ENCODE assay signal across 38 cellular contexts in genomic region chr6:11304946-11305345, GRCh38.
"Had no signal": no experiment of that assay in that cellular context is flagged by ENCODE, and none has a peak within 500 bp of the region (broad histone marks: within the 10 kb centered on the region; RNA-seq: fewer than 3 reads in every experiment).

No MANE protein-coding gene starts in this region.

- H3K27ac Mint-ChIP-seq: activated CD4-positive, alpha-beta memory T cell treated with anti-CD3 and anti-CD28 coated beads, Interleukin-2, amount 10 ng/mL, durations not matched to agents 7 days and 5 days; activated CD4-positive, alpha-beta T cell treated with anti-CD3 and anti-CD28 coated beads for 36 hours; activated CD4-positive, alpha-beta T cell treated with anti-CD3 and anti-CD28 coated beads, Interleukin-2, amount 10 ng/mL, durations not matched to agents 7 days and 5 days; activated CD8-positive, alpha-beta memory T cell treated with anti-CD3 and anti-CD28 coated beads, Interleukin-2, amount 10 ng/mL, durations not matched to agents 7 days and 5 days; activated CD8-positive, alpha-beta T cell treated with anti-CD3 and anti-CD28 coated beads, Interleukin-2, amount 10 ng/mL, durations not matched to agents 7 days and 5 days; activated naive CD4-positive, alpha-beta T cell treated with anti-CD3 and anti-CD28 coated beads, Interleukin-2, amount 10 ng/mL, durations not matched to agents 7 days and 5 days; activated naive CD4-positive, alpha-beta T cell treated with anti-CD3 and anti-CD28 coated beads, Interleukin-2, amount 50 U/mL, for 24 hours; activated naive CD8-positive, alpha-beta T cell; activated naive CD8-positive, alpha-beta T cell treated with anti-CD3 and anti-CD28 coated beads, Interleukin-2, amount 10 ng/mL, durations not matched to agents 7 days and 5 days; activated naive CD8-positive, alpha-beta T cell treated with anti-CD3 and anti-CD28 coated beads, Interleukin-2, amount 50 U/mL, for 24 hours; activated T-cell treated with anti-CD3 and anti-CD28 coated beads, Interleukin-2, amount 50 U/mL, for 72 hours; activated T-helper 1 cell treated with anti-CD3 and anti-CD28 coated beads, Interleukin-12 subunit alpha, Interleukin-12 subunit beta, Interleukin-2, Interleukin-4 antibody, amounts not matched to agents 30 ng/mL and 10 ng/mL and 1 ng/mL, durations not matched to agents 14 hours and 24 hours and 36 hours; activated T-helper 2 cell treated with anti-CD3 and anti-CD28 coated beads, Interferon-gamma antibody, Interleukin-2, Interleukin-4, amounts not matched to agents 10 μg/mL and 5 μg/mL and 100 μg/mL, durations not matched to agents 14 hours and 24 hours and 36 hours; brain; T-helper 1 cell treated with Interleukin-12 subunit alpha and Interleukin-12 subunit beta and Interleukin-4 antibody, amounts not matched to agents 30 μg/mL and 1 μg/mL, for 36 hours; T-helper 2 cell treated with Interferon-gamma antibody and Interleukin-4, amounts not matched to agents 5 μg/mL and 100 μg/mL, for 36 hours; WTC11 had no signal

- H3K4me3 ChIP-seq: ascending aorta, cardiac muscle cell had no signal

- H3K4me3 Mint-ChIP-seq: activated CD4-positive, alpha-beta memory T cell treated with anti-CD3 and anti-CD28 coated beads, Interleukin-2, amount 10 ng/mL, durations not matched to agents 7 days and 5 days; activated CD4-positive, alpha-beta T cell treated with anti-CD3 and anti-CD28 coated beads for 36 hours; activated CD4-positive, alpha-beta T cell treated with anti-CD3 and anti-CD28 coated beads, Interleukin-2, amount 10 ng/mL, durations not matched to agents 7 days and 5 days; activated CD8-positive, alpha-beta memory T cell treated with anti-CD3 and anti-CD28 coated beads, Interleukin-2, amount 10 ng/mL, durations not matched to agents 7 days and 5 days; activated CD8-positive, alpha-beta T cell treated with anti-CD3 and anti-CD28 coated beads, Interleukin-2, amount 10 ng/mL, durations not matched to agents 7 days and 5 days; activated naive CD4-positive, alpha-beta T cell treated with anti-CD3 and anti-CD28 coated beads, Interleukin-2, amount 10 ng/mL, durations not matched to agents 7 days and 5 days; activated naive CD4-positive, alpha-beta T cell treated with anti-CD3 and anti-CD28 coated beads, Interleukin-2, amount 50 U/mL, for 24 hours; activated naive CD8-positive, alpha-beta T cell; activated naive CD8-positive, alpha-beta T cell treated with anti-CD3 and anti-CD28 coated beads, Interleukin-2, amount 10 ng/mL, durations not matched to agents 7 days and 5 days; activated naive CD8-positive, alpha-beta T cell treated with anti-CD3 and anti-CD28 coated beads, Interleukin-2, amount 50 U/mL, for 24 hours; activated T-cell treated with anti-CD3 and anti-CD28 coated beads, Interleukin-2, amount 50 U/mL, for 4 hours; activated T-cell treated with anti-CD3 and anti-CD28 coated beads, Interleukin-2, amount 50 U/mL, for 72 hours; activated T-helper 1 cell treated with anti-CD3 and anti-CD28 coated beads, Interleukin-12 subunit alpha, Interleukin-12 subunit beta, Interleukin-2, Interleukin-4 antibody, amounts not matched to agents 30 ng/mL and 10 ng/mL and 1 ng/mL, durations not matched to agents 14 hours and 24 hours and 36 hours; brain; central memory CD8-positive, alpha-beta T cell; T-helper 1 cell treated with Interleukin-12 subunit alpha and Interleukin-12 subunit beta and Interleukin-4 antibody, amounts not matched to agents 30 μg/mL and 1 μg/mL, for 36 hours; T-helper 2 cell treated with Interferon-gamma antibody and Interleukin-4, amounts not matched to agents 5 μg/mL and 100 μg/mL, for 36 hours; WTC11 had no signal

- DNase-seq: activated CD4-positive, alpha-beta memory T cell treated with anti-CD3 and anti-CD28 coated beads, Interleukin-2, amount 10 ng/mL, durations not matched to agents 7 days and 5 days; activated CD4-positive, alpha-beta T cell treated with anti-CD3 and anti-CD28 coated beads for 1 hour; activated CD4-positive, alpha-beta T cell treated with anti-CD3 and anti-CD28 coated beads for 36 hours; activated CD4-positive, alpha-beta T cell treated with anti-CD3 and anti-CD28 coated beads for 48 hours; activated CD4-positive, alpha-beta T cell treated with anti-CD3 and anti-CD28 coated beads, Interleukin-2, amount 10 ng/mL, durations not matched to agents 7 days and 5 days; activated CD4-positive, alpha-beta T cell treated with anti-CD3 and anti-CD28 coated beads, Interleukin-2, amount 50 U/mL, for 48 hours; activated CD4-positive, CD25-positive, alpha-beta regulatory T cell; activated CD8-positive, alpha-beta memory T cell treated with anti-CD3 and anti-CD28 coated beads for 24 hours; activated CD8-positive, alpha-beta memory T cell treated with anti-CD3 and anti-CD28 coated beads, Interleukin-2, amount 10 ng/mL, durations not matched to agents 7 days and 5 days; activated CD8-positive, alpha-beta memory T cell treated with anti-CD3 and anti-CD28 coated beads, Interleukin-2, amount 50 U/mL, for 48 hours; activated CD8-positive, alpha-beta T cell treated with anti-CD3 and anti-CD28 coated beads, Interleukin-2, amount 10 ng/mL, durations not matched to agents 7 days and 5 days; activated effector memory CD4-positive, alpha-beta T cell treated with Interleukin-2 at 50 U/mL for 16 hours; activated gamma-delta T cell; activated naive CD4-positive, alpha-beta T cell treated with anti-CD3 and anti-CD28 coated beads, Interleukin-2, amount 10 ng/mL, durations not matched to agents 7 days and 5 days; activated naive CD4-positive, alpha-beta T cell treated with Interleukin-2 at 50 U/mL for 16 hours; activated naive CD8-positive, alpha-beta T cell treated with anti-CD3 and anti-CD28 coated beads, Interleukin-2, amount 10 ng/mL, durations not matched to agents 7 days and 5 days; activated naive CD8-positive, alpha-beta T cell treated with anti-CD3 and anti-CD28 coated beads, Interleukin-2, amount 50 U/mL, for 24 hours; activated T-cell treated with anti-CD3 and anti-CD28 coated beads, Interleukin-2, amount 50 U/mL, for 4 hours; activated T-cell treated with anti-CD3 and anti-CD28 coated beads, Interleukin-2, amount 50 U/mL, for 72 hours; amygdala; anterior cingulate cortex; caudate nucleus; cerebellar nuclear complex; T-helper 1 cell; T-helper 9 cell; WERI-Rb-1 had no signal

- H3K9me3 Mint-ChIP-seq: activated naive CD4-positive, alpha-beta T cell treated with anti-CD3 and anti-CD28 coated beads, Interleukin-2, amount 50 U/mL, for 24 hours; central memory CD8-positive, alpha-beta T cell had no signal

- H3K36me3 ChIP-seq: ascending aorta, cardiac muscle cell, WERI-Rb-1 had no signal

- ATAC-seq: activated CD4-positive, alpha-beta T cell treated with anti-CD3 and anti-CD28 coated beads for 36 hours; activated CD4-positive, CD25-positive, alpha-beta regulatory T cell treated with anti-CD3 and anti-CD28 coated beads, Interleukin-2, amount 50 U/mL, for 24 hours; activated CD8-positive, alpha-beta memory T cell treated with anti-CD3 and anti-CD28 coated beads, Interleukin-2, amount 10 ng/mL, durations not matched to agents 7 days and 5 days; activated CD8-positive, alpha-beta T cell treated with anti-CD3 and anti-CD28 coated beads, Interleukin-2, amount 10 ng/mL, durations not matched to agents 7 days and 5 days; activated naive CD8-positive, alpha-beta T cell treated with anti-CD3 and anti-CD28 coated beads, Interleukin-2, amount 50 U/mL, for 24 hours; activated T-cell treated with anti-CD3 and anti-CD28 coated beads, Interleukin-2, amount 50 U/mL, for 4 hours; activated T-cell treated with anti-CD3 and anti-CD28 coated beads, Interleukin-2, amount 50 U/mL, for 72 hours; WTC11 had no signal

- H3K27me3 ChIP-seq: ascending aorta, cardiac muscle cell had no signal

- H3K27me3 Mint-ChIP-seq: activated CD4-positive, alpha-beta memory T cell treated with anti-CD3 and anti-CD28 coated beads, Interleukin-2, amount 10 ng/mL, durations not matched to agents 7 days and 5 days; activated CD4-positive, alpha-beta T cell treated with anti-CD3 and anti-CD28 coated beads for 36 hours; activated CD4-positive, alpha-beta T cell treated with anti-CD3 and anti-CD28 coated beads, Interleukin-2, amount 10 ng/mL, durations not matched to agents 7 days and 5 days; activated CD8-positive, alpha-beta memory T cell treated with anti-CD3 and anti-CD28 coated beads, Interleukin-2, amount 10 ng/mL, durations not matched to agents 7 days and 5 days; activated naive CD4-positive, alpha-beta T cell treated with anti-CD3 and anti-CD28 coated beads, Interleukin-2, amount 10 ng/mL, durations not matched to agents 7 days and 5 days; activated naive CD4-positive, alpha-beta T cell treated with anti-CD3 and anti-CD28 coated beads, Interleukin-2, amount 50 U/mL, for 24 hours; activated naive CD8-positive, alpha-beta T cell; activated naive CD8-positive, alpha-beta T cell treated with anti-CD3 and anti-CD28 coated beads, Interleukin-2, amount 10 ng/mL, durations not matched to agents 7 days and 5 days; activated naive CD8-positive, alpha-beta T cell treated with anti-CD3 and anti-CD28 coated beads, Interleukin-2, amount 50 U/mL, for 24 hours; central memory CD8-positive, alpha-beta T cell had no signal

- H3K27ac ChIP-seq: ascending aorta, cardiac muscle cell, WERI-Rb-1 had no signal

- H3K4me1 Mint-ChIP-seq: brain, WTC11 had no signal
